Comparison of ENCODE assay signal across 27 cellular contexts in genomic region chr7:1858435-1859265, GRCh38.
DNase-seq lines count a peak whose midpoint lies in the region; ATAC-seq and TF ChIP-seq lines count a peak whose summit lies in the region.
"Had no signal": no experiment of that assay in that cellular context is flagged by ENCODE, and none has a peak within 500 bp of the region (broad histone marks: within the 10 kb centered on the region; RNA-seq: fewer than 3 reads in every experiment).

No MANE protein-coding gene starts in this region.

- no peak for TF ChIP-seq POLR2A in uterus (IDR thresholded peaks at IDR 0.05)

- 0 out of 22 replicates have a peak overlapping the region, but pooled peaks of 1 of the 11 experiments have one; percentile 4 for H3K9ac ChIP-seq in BLaER1 treated with 17β-estradiol and CSF1 and Interleukin-3, amounts not matched to agents 10 nM and 100 nM
- H3K9ac ChIP-seq in H9 (ENCODE audit: extremely low read depth, insufficient read length, low read length), result no peak overlapping the region
- H3K9ac ChIP-seq: neural progenitor cell had no signal

- peaks cover 40 to 99% (median 91%) of the 10 kb centered on the region in 10 experiments for H3K4me1 ChIP-seq in BLaER1 treated with 17β-estradiol and CSF1 and Interleukin-3, amounts not matched to agents 10 nM and 100 nM
- no peaks in the 10 kb centered on the region for H3K4me1 ChIP-seq in H9 (ENCODE audit: insufficient read depth, low read length)
- no peaks in the 10 kb centered on the region for H3K4me1 ChIP-seq in right cardiac atrium (ENCODE audit: control insufficient read depth, insufficient read depth, low read length)
- no peaks in the 10 kb centered on the region for H3K4me1 ChIP-seq in uterus
- H3K4me1 ChIP-seq: neural progenitor cell had no signal

- H3K4ac ChIP-seq in H9 (ENCODE audit: low read depth, low read length), result no peak overlapping the region

- no peaks in the 10 kb centered on the region for H3K79me2 ChIP-seq in H9 (ENCODE audit: insufficient read depth, low read length)

- H4K8ac ChIP-seq in H9 (replicated peaks; ENCODE audit: insufficient read length, low read depth, low read length), result no peak overlapping the region

- H2BK15ac ChIP-seq in H9 (ENCODE audit: low read depth, low read length), result no peak overlapping the region

- peaks cover 0 to 13% (median 0%) of the 10 kb centered on the region in 11 experiments; a peak in 6 of 22 replicates for H3K9me3 ChIP-seq in BLaER1 treated with 17β-estradiol and CSF1 and Interleukin-3, amounts not matched to agents 10 nM and 100 nM (replicated peaks in 1 of 11)
- H3K9me3 ChIP-seq in H9 (ENCODE audit: control insufficient read depth, low read depth, low read length) (no peaks in the 10 kb centered on the region), right cardiac atrium (ENCODE audit: control insufficient read depth, low read length) (no peaks in the 10 kb centered on the region), uterus (no peaks in the 10 kb centered on the region)

- intact Hi-C loops in right cardiac atrium (cut with DNase I), result no loop called here
- intact Hi-C loops in posterior vena cava (cut with DNase I), result no loop called here
- intact Hi-C loops in uterus (cut with DNase I; ENCODE audit: low total_unique reads), result no loop called here

- no peak overlapping the region for H4K91ac ChIP-seq in H9 (ENCODE audit: insufficient read length, low read depth, low read length)

- no peak overlapping the region for H3K23ac ChIP-seq in H9 (ENCODE audit: insufficient read length, low read depth, low read length)

- WGBS in H9 (ENCODE audit: extremely low coverage, insufficient read length, low lambda C conversion rate), result no CpG with 5 or more reads among the region's 29 CpGs
- 95% methylated on average over 29 of the region's 29 CpGs for WGBS in right cardiac atrium

- ATAC-seq in right cardiac atrium, result no peak
- no peak for ATAC-seq in HG03196 (IDR thresholded peaks at IDR 0.05; ENCODE audit: unreplicated experiment)
- ATAC-seq: PC-3; SK-N-SH treated with all-trans-retinoic acid at 6 μM for 48 hours; stimulated activated naive B cell treated with anti-CD40 and anti-IgM and Interleukin-4, amounts not matched to agents 10 μg/mL and 1 μg/mL and 100 μg/mL, for 72 hours had no signal

- H3K27me3 Mint-ChIP-seq in H9 (ENCODE audit: low read depth), result no peaks in the 10 kb centered on the region; the same call in 1 of the 2 replicates
- H3K27me3 Mint-ChIP-seq: CD4-positive, CD25-positive, alpha-beta regulatory T cell; progenitor cell of endocrine pancreas; stimulated activated naive B cell treated with anti-CD40 and anti-IgM and Interleukin-4, amounts not matched to agents 10 μg/mL and 1 μg/mL and 100 μg/mL, for 72 hours had no signal

- no peak overlapping the region for H2AK5ac ChIP-seq in H9 (ENCODE audit: insufficient read length, low read length)

- 0 out of 7 replicates have a peak, but pooled peaks cover 0 to 4% (median 0%) of the 10 kb centered on the region in 3 experiments for H3K36me3 Mint-ChIP-seq in H9 (ENCODE audit: insufficient read depth in 1 of 3, low read depth in 3 of 3)

- no peak overlapping the region for H3K4me3 ChIP-seq in BLaER1 treated with 17β-estradiol and CSF1 and Interleukin-3, amounts not matched to agents 10 nM and 100 nM
- no peak overlapping the region for H3K4me3 ChIP-seq in right cardiac atrium (ENCODE audit: low read length)
- no peak overlapping the region for H3K4me3 ChIP-seq in uterus
- H3K4me3 ChIP-seq: neural progenitor cell had no signal

- H2BK20ac ChIP-seq in H9 (ENCODE audit: low read depth, low read length, poor library complexity, severe bottlenecking), result no peak overlapping the region

- no peak overlapping the region for H3T11ph ChIP-seq in H9 (ENCODE audit: low read length)

- H3K27me3 ChIP-seq in BLaER1 treated with 17β-estradiol and CSF1 and Interleukin-3, amounts not matched to agents 10 nM and 100 nM, result peaks cover 21 to 59% (median 26%) of the 10 kb centered on the region in 11 experiments
- H3K27me3 ChIP-seq in H9 (ENCODE audit: insufficient read depth, low read length) (no peaks in the 10 kb centered on the region), right cardiac atrium (ENCODE audit: control insufficient read depth, insufficient read depth) (no peaks in the 10 kb centered on the region), uterus (no peaks in the 10 kb centered on the region)
- H3K27me3 ChIP-seq: neural progenitor cell had no signal

- H3K14ac ChIP-seq in H9 (ENCODE audit: insufficient read depth, low read length), result peak overlapping the region; percentile 31; the same call in 1 of the 2 replicates

- H3K36me3 ChIP-seq in BLaER1 treated with 17β-estradiol and CSF1 and Interleukin-3, amounts not matched to agents 10 nM and 100 nM, result peaks cover 0 to 19% (median 0%) of the 10 kb centered on the region in 11 experiments; a peak in 4 of 22 replicates
- no peaks in the 10 kb centered on the region for H3K36me3 ChIP-seq in uterus
- H3K36me3 ChIP-seq: neural progenitor cell had no signal

- no peak overlapping the region for H4K5ac ChIP-seq in H9 (ENCODE audit: insufficient read length, low read depth, low read length)

- no peak overlapping the region for H2BK120ac ChIP-seq in H9 (ENCODE audit: low read depth, low read length, poor library complexity, severe bottlenecking)

- no peaks in the 10 kb centered on the region for H3K79me1 ChIP-seq in H9 (ENCODE audit: insufficient read depth, low read depth, low read length, poor library complexity, severe bottlenecking)

- no peak overlapping the region for H3K56ac ChIP-seq in H9 (ENCODE audit: insufficient read length, low read depth, low read length)

- H3K18ac ChIP-seq in H9 (ENCODE audit: insufficient read length, low read depth, low read length), result no peak overlapping the region

- no peak overlapping the region; a peak in 1 of 7 replicates for H3K27ac Mint-ChIP-seq in H9
- H3K27ac Mint-ChIP-seq: neural progenitor cell; progenitor cell of endocrine pancreas; stimulated activated naive B cell treated with anti-CD40 and anti-IgM and Interleukin-4, amounts not matched to agents 10 μg/mL and 1 μg/mL and 100 μg/mL, for 72 hours; T-helper 1 cell treated with Interleukin-12 subunit alpha and Interleukin-12 subunit beta and Interleukin-4 antibody, amounts not matched to agents 30 μg/mL and 1 μg/mL, for 36 hours had no signal

- peak overlapping the region in 8 of 11 experiments; percentile 25 to 94 (median 70); a peak in 14 of 22 replicates for H3K4me2 ChIP-seq in BLaER1 treated with 17β-estradiol and CSF1 and Interleukin-3, amounts not matched to agents 10 nM and 100 nM
- H3K4me2 ChIP-seq in H9 (ENCODE audit: insufficient read depth, insufficient read length, low read length), result no peak overlapping the region
- H3K4me2 ChIP-seq: neural progenitor cell had no signal

- H2BK12ac ChIP-seq in H9 (ENCODE audit: insufficient read length, low read depth, low read length), result no peak overlapping the region

- H3K4me1 Mint-ChIP-seq in H9, result peaks cover 2 to 14% of the 10 kb centered on the region in 2 experiments; a peak in 3 of 4 replicates

- H3K27ac ChIP-seq in BLaER1 treated with 17β-estradiol and CSF1 and Interleukin-3, amounts not matched to agents 10 nM and 100 nM, result no peak overlapping the region
- H3K27ac ChIP-seq in H9 (ENCODE audit: insufficient read length, low read depth, low read length) (no peak overlapping the region), right cardiac atrium (ENCODE audit: low read length) (no peak overlapping the region), uterus (no peak overlapping the region)
- H3K27ac ChIP-seq: neural progenitor cell had no signal

- peaks cover 96 to 100% (median 98%) of the 10 kb centered on the region in 11 experiments for H4K20me1 ChIP-seq in BLaER1 treated with 17β-estradiol and CSF1 and Interleukin-3, amounts not matched to agents 10 nM and 100 nM
- H4K20me1 ChIP-seq in H9 (ENCODE audit: control insufficient read depth, insufficient read depth, insufficient read length), result peaks cover 3% of the 10 kb centered on the region

- no peak overlapping the region for H3K4me3 Mint-ChIP-seq in H9
- H3K4me3 Mint-ChIP-seq: activated naive CD4-positive, alpha-beta T cell treated with anti-CD3 and anti-CD28 coated beads, Interleukin-2, amount 10 ng/mL, durations not matched to agents 7 days and 5 days; CD4-positive, CD25-positive, alpha-beta regulatory T cell; neural progenitor cell; stimulated activated naive B cell treated with anti-CD40 and anti-IgM and Interleukin-4, amounts not matched to agents 10 μg/mL and 1 μg/mL and 100 μg/mL, for 72 hours; T-helper 1 cell treated with Interleukin-12 subunit alpha and Interleukin-12 subunit beta and Interleukin-4 antibody, amounts not matched to agents 30 μg/mL and 1 μg/mL, for 36 hours had no signal

- H2BK5ac ChIP-seq in H9 (ENCODE audit: insufficient read length, low read length), result no peak overlapping the region

- no peak for TF ChIP-seq CTCF in H9 (conservative IDR thresholded peaks at IDR 0.05)
- TF ChIP-seq CTCF in uterus (IDR thresholded peaks at IDR 0.05), result no peak

- H3K23me2 ChIP-seq in H9 (ENCODE audit: insufficient read length, low read depth, low read length, poor library complexity, severe bottlenecking), result no peaks in the 10 kb centered on the region

- no peak for DNase-seq in H9
- DNase-seq in right cardiac atrium, result peak; percentile 7 to 25 (median 20)
- peak; percentile 76 for DNase-seq in posterior vena cava (ENCODE audit: low spot score)
- no peak for DNase-seq in HCEC 1CT
- no peak for DNase-seq in uterus
- DNase-seq: activated CD4-positive, CD25-positive, alpha-beta regulatory T cell; amygdala; Calu3; CD4-positive, CD25-positive, alpha-beta regulatory T cell; DMS79; foreskin melanocyte; GDM1; mesenchymal stem cell; NCI-H1092 treated with DMSO at 0.1 percent for 48 hours; NCI-H1694 treated with DMSO at 0.1 percent for 48 hours; NCI-H2171 treated with DMSO at 0.1 percent for 48 hours; NCI-H510A treated with DMSO at 0.1 percent for 48 hours; PC-3; stimulated activated naive B cell treated with anti-CD40 and anti-IgM and Interleukin-4, amounts not matched to agents 10 μg/mL and 1 μg/mL and 100 μg/mL, for 72 hours; trophoblast cell had no signal

- no peak overlapping the region for H2AFZ ChIP-seq in H9 (ENCODE audit: low read length)
- H2AFZ ChIP-seq: neural progenitor cell had no signal

- no peaks in the 10 kb centered on the region for H3K9me3 Mint-ChIP-seq in H9
- H3K9me3 Mint-ChIP-seq: CD4-positive, CD25-positive, alpha-beta regulatory T cell; neural progenitor cell; stimulated activated naive B cell treated with anti-CD40 and anti-IgM and Interleukin-4, amounts not matched to agents 10 μg/mL and 1 μg/mL and 100 μg/mL, for 72 hours; T-helper 1 cell treated with Interleukin-12 subunit alpha and Interleukin-12 subunit beta and Interleukin-4 antibody, amounts not matched to agents 30 μg/mL and 1 μg/mL, for 36 hours had no signal

Comparison
In these comparisons a context has a peak if more than half of its experiments do, and no peak if none do; other contexts are left out.
1. DNase-seq: peak in right cardiac atrium (3 of 3) and posterior vena cava (single experiment); none in H9 (single experiment), HCEC 1CT (single experiment) and uterus (0 of 2).